In the genomic region with DNA sequence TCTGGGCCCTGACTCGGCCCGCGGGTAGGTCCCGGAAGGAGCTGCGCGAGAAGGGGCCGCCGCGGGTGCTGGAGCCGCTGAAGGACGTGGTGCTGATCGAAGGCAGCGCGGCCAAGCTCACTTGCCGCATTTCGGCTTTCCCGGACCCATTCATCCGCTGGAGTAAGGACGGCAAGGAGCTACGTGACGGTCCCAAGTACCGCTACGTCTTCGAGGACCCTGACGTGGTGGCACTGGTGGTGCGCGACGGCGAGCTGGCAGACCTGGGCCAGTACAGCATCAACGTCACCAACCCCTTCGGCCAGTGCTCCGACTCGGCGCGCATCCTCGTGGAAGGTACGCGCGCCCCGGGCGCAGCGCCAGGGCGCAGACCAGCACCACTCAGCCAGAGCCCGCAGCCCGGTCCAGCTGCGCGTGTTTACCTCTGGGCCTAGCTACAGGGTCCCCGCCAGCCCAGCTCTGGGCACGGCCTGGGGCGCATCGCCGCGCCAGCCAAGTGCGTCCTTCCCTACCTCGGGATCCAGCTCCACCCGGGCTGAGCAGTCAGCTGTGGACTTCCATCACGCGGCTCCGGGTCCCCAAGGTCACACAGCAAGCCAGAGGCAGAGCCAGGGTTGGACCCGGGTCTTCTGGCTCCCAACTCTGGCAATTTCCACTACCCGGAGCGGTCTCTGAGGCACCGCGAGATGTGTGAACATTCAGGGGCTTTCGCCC, we compare ENCODE assay signal across 9 cellular contexts. TPM values are rescaled to one million over a fixed set of nuclear protein-coding genes. Genes with fewer than 3 reads are reported as not detected.
DNase-seq lines count a peak whose midpoint lies in the region; ATAC-seq, FAIRE-seq and TF ChIP-seq lines count a peak whose summit lies in the region.
"Had no signal": no experiment of that assay in that cellular context is flagged by ENCODE, and none has a peak within 500 bp of the region (broad histone marks: within the 10 kb centered on the region; RNA-seq: fewer than 3 reads in every experiment).

No MANE protein-coding gene starts in this region.

- dilution Hi-C loops in endothelial cell of umbilical vein (cut with MboI; ENCODE audit: extremely low pct_ligation_motif_present, low sequenced_read_pairs) = no loop called here

- H3K27ac Mint-ChIP-seq in CD4-positive, CD25-positive, alpha-beta regulatory T cell = no peak overlapping the region

- TF ChIP-seq CTCF in Panc1 (IDR thresholded peaks at IDR 0.05) (no peak), endothelial cell of umbilical vein (IDR thresholded peaks at IDR 0.05; ENCODE audit: extremely low read depth in 1 of 2, insufficient read depth in 1 of 2, low read depth in 1 of 2, low read length in 2 of 2) (no peak), neural cell (IDR thresholded peaks at IDR 0.05; ENCODE audit: poor library complexity, severe bottlenecking) (no peak)

- TF ChIP-seq RAD21 in neural cell (conservative IDR thresholded peaks at IDR 0.05) = no peak

- H3K9me2 ChIP-seq in neural cell (ENCODE audit: insufficient read depth, low read length) = no peaks in the 10 kb centered on the region

- no peak overlapping the region for H3K9ac ChIP-seq in endothelial cell of umbilical vein (replicated peaks; ENCODE audit: extremely low read depth, insufficient read depth, low read length)
- no peak overlapping the region for H3K9ac ChIP-seq in neural cell (ENCODE audit: low read length)

- ATAC-seq in CD4-positive, CD25-positive, alpha-beta regulatory T cell (ENCODE audit: low read depth in 2 of 2) = no peak
- no peak for ATAC-seq in Panc1

- H3K9me3 Mint-ChIP-seq in CD4-positive, CD25-positive, alpha-beta regulatory T cell = peaks cover 0 to 1% (median 0%) of the 10 kb centered on the region in 7 donors

- POLR2A ChIA-PET in Panc1 (lab: Charles Lee) (no interaction called here), endothelial cell of umbilical vein (lab: Charles Lee) (interaction anchor here (0.8 kb wide), 1 partner anchor 109 kb away, joined by 3 read pairs; a partner anchor contains a TSS)

- peaks cover 36% of the 10 kb centered on the region for H3K4me1 ChIP-seq in CD4-positive, CD25-positive, alpha-beta regulatory T cell (ENCODE audit: control insufficient read depth, insufficient read depth, low read length, poor library complexity, severe bottlenecking)
- H3K4me1 ChIP-seq in Panc1 (ENCODE audit: control insufficient read depth, insufficient read depth, low read length) = peaks cover 15% of the 10 kb centered on the region
- H3K4me1 ChIP-seq in endothelial cell of umbilical vein (ENCODE audit: control insufficient read depth, extremely low read depth, insufficient read depth, low read length) = peaks cover 12% of the 10 kb centered on the region

- H3K79me2 ChIP-seq in endothelial cell of umbilical vein (ENCODE audit: control insufficient read depth, insufficient read depth, low read length) (no peaks in the 10 kb centered on the region), neural cell (replicated peaks; ENCODE audit: insufficient read depth, low read length) (no peaks in the 10 kb centered on the region)

- no peak overlapping the region for H3K4me2 ChIP-seq in endothelial cell of umbilical vein (ENCODE audit: insufficient read depth, low read length)
- no peak overlapping the region for H3K4me2 ChIP-seq in neural cell (ENCODE audit: low read length)

- no peaks in the 10 kb centered on the region for H3K9me1 ChIP-seq in endothelial cell of umbilical vein (replicated peaks; ENCODE audit: control insufficient read depth, extremely low read depth, insufficient read depth, low read length)

- no peaks in the 10 kb centered on the region for H4K20me1 ChIP-seq in endothelial cell of umbilical vein (replicated peaks; ENCODE audit: control insufficient read depth, extremely low read depth, insufficient read depth, low read length)
- no peaks in the 10 kb centered on the region for H4K20me1 ChIP-seq in neural cell (ENCODE audit: insufficient read depth)

- H2AFZ ChIP-seq in endothelial cell of umbilical vein (ENCODE audit: low read depth, low read length) = no peak overlapping the region
- H2AFZ ChIP-seq in neural cell (ENCODE audit: low read depth, low read length) = no peak overlapping the region

- H3K36me3 ChIP-seq in CD4-positive, CD25-positive, alpha-beta regulatory T cell (ENCODE audit: control insufficient read depth, insufficient read depth, low read length) = no peaks in the 10 kb centered on the region
- H3K36me3 ChIP-seq in Panc1 (ENCODE audit: control insufficient read depth, insufficient read depth, low read length) (peaks cover 3% of the 10 kb centered on the region; the same call in 1 of the 2 replicates), endothelial cell of umbilical vein (ENCODE audit: control insufficient read depth in 2 of 2, extremely low read depth in 1 of 2, insufficient read depth in 2 of 2, low read length in 2 of 2) (no peaks in the 10 kb centered on the region), neural cell (ENCODE audit: insufficient read depth, low read length) (no peaks in the 10 kb centered on the region)

- no peaks in the 10 kb centered on the region for H3F3A ChIP-seq in neural cell (ENCODE audit: insufficient read depth, low read length, poor library complexity, severe bottlenecking)

- peaks cover 8% of the 10 kb centered on the region for H3K36me3 Mint-ChIP-seq in CD4-positive, CD25-positive, alpha-beta regulatory T cell

- peak in 2 of 3 donors; percentile 17 to 24 for DNase-seq in CD4-positive, CD25-positive, alpha-beta regulatory T cell
- DNase-seq in Panc1 (ENCODE audit: low read depth, low spot score) = no peak
- DNase-seq in endothelial cell of umbilical vein (ENCODE audit: low read depth, low spot score) = no peak
- DNase-seq in HT-29 (ENCODE audit: low spot score) = no peak
- no peak for DNase-seq in cerebellar nuclear complex (lab: John Stamatoyannopoulos, UW)
- DNase-seq in RKO (ENCODE audit: low spot score) = no peak
- no peak for DNase-seq in COLO829 (ENCODE audit: low spot score)

- no peak overlapping the region for H3K4me3 ChIP-seq in CD4-positive, CD25-positive, alpha-beta regulatory T cell (ENCODE audit: low read depth, low read length)
- peak overlapping the region; percentile 71 to 95 for H3K4me3 ChIP-seq in Panc1 (ENCODE audit: low read depth in 2 of 2, low read length in 2 of 2)
- H3K4me3 ChIP-seq in endothelial cell of umbilical vein (replicated peaks in 1 of 3; ENCODE audit: insufficient read depth in 1 of 3, low read depth in 1 of 3, low read length in 3 of 3) = no peak overlapping the region
- H3K4me3 ChIP-seq in neural cell (ENCODE audit: low read length) = no peak overlapping the region

- no peak for FAIRE-seq in endothelial cell of umbilical vein (lab: Jason Lieb, UNC)
- FAIRE-seq: urothelium cell line had no signal

- BruUV-seq in Panc1 (replicated peaks; lab: Mats Ljungman, UMichigan) = no TSS peak
- BruUV-seq in endothelial cell of umbilical vein (replicated peaks; lab: Mats Ljungman, UMichigan) = no TSS peak

- H3K27ac ChIP-seq in CD4-positive, CD25-positive, alpha-beta regulatory T cell (ENCODE audit: insufficient read depth, low read length, poor library complexity, severe bottlenecking) = no peak overlapping the region
- H3K27ac ChIP-seq in Panc1 (ENCODE audit: low read length) (peak overlapping the region; percentile 96; the same call in 1 of the 2 replicates), endothelial cell of umbilical vein (ENCODE audit: insufficient read depth, low read depth, low read length) (no peak overlapping the region), neural cell (ENCODE audit: low read length) (no peak overlapping the region)

- peaks cover 53% of the 10 kb centered on the region for H3K27me3 Mint-ChIP-seq in CD4-positive, CD25-positive, alpha-beta regulatory T cell

- CTCF ChIA-PET in Panc1 (lab: Charles Lee) = interaction anchor here (2.3 to 3.6 kb wide), 2 partner anchors 12 to 33 kb away, joined by 24 to 36 read pairs; no protein-coding TSS in a partner anchor
- CTCF ChIA-PET in endothelial cell of umbilical vein (lab: Charles Lee) = interaction anchor here (1.0 to 19.9 kb wide), 10 partner anchors 11 to 193 kb away, joined by 3 to 731 read pairs (median 10); a partner anchor contains a TSS

- in situ Hi-C loops in Panc1 (cut with HindIII; ENCODE audit: low pct_unique_long_range_greater_than_20kb, low sequenced_read_pairs) = no loop called here

- no peaks in the 10 kb centered on the region for H3K9me3 ChIP-seq in CD4-positive, CD25-positive, alpha-beta regulatory T cell (ENCODE audit: control insufficient read depth in 2 of 2, low read length in 2 of 2)
- no peaks in the 10 kb centered on the region for H3K9me3 ChIP-seq in Panc1 (ENCODE audit: control insufficient read depth, insufficient read depth, low read depth, low read length)
- H3K9me3 ChIP-seq in endothelial cell of umbilical vein (replicated peaks; ENCODE audit: control insufficient read depth, insufficient read depth, low read length) = no peaks in the 10 kb centered on the region
- no peaks in the 10 kb centered on the region for H3K9me3 ChIP-seq in neural cell (ENCODE audit: low read length)

- H3K4me1 Mint-ChIP-seq in CD4-positive, CD25-positive, alpha-beta regulatory T cell = peaks cover 0 to 45% (median 21%) of the 10 kb centered on the region in 4 donors

- peaks cover 17% of the 10 kb centered on the region for H3K27me3 ChIP-seq in CD4-positive, CD25-positive, alpha-beta regulatory T cell (ENCODE audit: control insufficient read depth, insufficient read depth, low read length)
- H3K27me3 ChIP-seq in Panc1 (ENCODE audit: control insufficient read depth, insufficient read depth, low read length) (no peaks in the 10 kb centered on the region), endothelial cell of umbilical vein (ENCODE audit: control insufficient read depth in 2 of 2, insufficient read depth in 2 of 2, low read length in 2 of 2) (peaks cover 32 to 36% of the 10 kb centered on the region in 2 experiments), neural cell (ENCODE audit: insufficient read depth, low read depth, low read length) (peaks cover 60% of the 10 kb centered on the region)

- no peak for TF ChIP-seq POLR2A in endothelial cell of umbilical vein (IDR thresholded peaks at IDR 0.05; ENCODE audit: low read depth, low read length)

- intact Hi-C loops in Panc1 (cut with micrococcal nuclease; ENCODE audit: unreplicated experiment) = no loop called here
- intact Hi-C loops in endothelial cell of umbilical vein (cut with micrococcal nuclease) = no loop called here

- no peak for TF ChIP-seq EP300 in neural cell (conservative IDR thresholded peaks at IDR 0.05; ENCODE audit: poor library complexity, severe bottlenecking)

- H3K4me3 Mint-ChIP-seq in CD4-positive, CD25-positive, alpha-beta regulatory T cell = peak overlapping the region; percentile 80 to 94 (median 86)

RNA-seq across cellular contexts. Expression of a gene that starts 1.8 kb away (rescaled TPM):
- 25.9 TPM for total RNA-seq in CD4-positive, CD25-positive, alpha-beta regulatory T cell
- 10 to 100 TPM; 17.2 to 35.1 (median 25.1) TPM for polyA plus RNA-seq in CD4-positive, CD25-positive, alpha-beta regulatory T cell
- total RNA-seq in Panc1 (2021; ENCODE audit: unreplicated experiment) = 66.2 TPM
- polyA plus RNA-seq in Panc1 (2012; ENCODE audit: insufficient read length) = 91.4 TPM
- total RNA-seq in endothelial cell of umbilical vein = 34.1 and 39.1 TPM in 2 replicates
- polyA plus RNA-seq in endothelial cell of umbilical vein = 104 and 126 TPM in 2 replicates
- 56.3 and 59.4 TPM in 2 replicates for polyA plus RNA-seq in endothelial cell of umbilical vein (2011; cell fraction: cytosol; rRNA removed)
- 114 and 130 TPM in 2 replicates for polyA plus RNA-seq in endothelial cell of umbilical vein (2011; cell fraction: nucleus; rRNA removed)
- 45.4 and 47.2 TPM in 2 replicates for polyA plus RNA-seq in endothelial cell of umbilical vein (2012)
- 68.7 and 80.4 TPM in 2 replicates for polyA minus RNA-seq in endothelial cell of umbilical vein
- polyA minus RNA-seq in endothelial cell of umbilical vein (2011; cell fraction: cytosol; rRNA and poly(A)+ RNA removed) = 21.7 TPM
- polyA minus RNA-seq in endothelial cell of umbilical vein (2011; cell fraction: nucleus; rRNA and poly(A)+ RNA removed) = 17.2 and 32.6 TPM in 2 replicates
- polyA plus RNA-seq in neural cell = 16.9 and 20.4 TPM in 2 replicates
- 9.4 and 14.9 TPM in 2 replicates for polyA minus RNA-seq in neural cell
- 68.2 and 84.5 TPM in 2 replicates for total RNA-seq in HT-29 (2014; rRNA removed; shearing (Covaris generic))

RNA-seq across cellular contexts. Expression of a gene that starts 17.3 kb away (rescaled TPM):
- 0.12 TPM for total RNA-seq in CD4-positive, CD25-positive, alpha-beta regulatory T cell
- polyA plus RNA-seq in CD4-positive, CD25-positive, alpha-beta regulatory T cell = not detected
- total RNA-seq in Panc1 (2021; ENCODE audit: unreplicated experiment) (0.21 TPM), endothelial cell of umbilical vein (not detected in 2 replicates)
- not detected for polyA plus RNA-seq in Panc1 (2012; ENCODE audit: insufficient read length)
- polyA plus RNA-seq in endothelial cell of umbilical vein (not detected in 2 replicates), neural cell (2.7 and 8.9 TPM in 2 replicates)
- polyA plus RNA-seq in endothelial cell of umbilical vein (2011; cell fraction: cytosol; rRNA removed) = not detected in 2 replicates
- polyA plus RNA-seq in endothelial cell of umbilical vein (2011; cell fraction: nucleus; rRNA removed) = 0.05 TPM in 1 of 2 replicates, not detected in the other
- not detected in 2 replicates for polyA plus RNA-seq in endothelial cell of umbilical vein (2012)
- polyA minus RNA-seq in endothelial cell of umbilical vein (0.08 and 0.83 TPM in 2 replicates), neural cell (1.9 and 2.9 TPM in 2 replicates)
- polyA minus RNA-seq in endothelial cell of umbilical vein (2011; cell fraction: cytosol; rRNA and poly(A)+ RNA removed) = not detected
- polyA minus RNA-seq in endothelial cell of umbilical vein (2011; cell fraction: nucleus; rRNA and poly(A)+ RNA removed) = 0.14 TPM in 1 of 2 replicates, not detected in the other
- total RNA-seq in HT-29 (2014; rRNA removed; shearing (Covaris generic)) = 0.08 TPM in 1 of 2 replicates, not detected in the other

RNA-seq across cellular contexts. Expression of a gene that starts 46.7 kb away (rescaled TPM):
- 4.5 TPM for total RNA-seq in CD4-positive, CD25-positive, alpha-beta regulatory T cell
- polyA plus RNA-seq in CD4-positive, CD25-positive, alpha-beta regulatory T cell = 1 to 10 TPM; 3.0 to 6.6 (median 4.4) TPM
- total RNA-seq in Panc1 (2021; ENCODE audit: unreplicated experiment) (17.5 TPM), endothelial cell of umbilical vein (0.24 and 0.30 TPM in 2 replicates)
- polyA plus RNA-seq in Panc1 (2012; ENCODE audit: insufficient read length) = 30.7 TPM
- polyA plus RNA-seq in endothelial cell of umbilical vein (0.32 and 0.72 TPM in 2 replicates), neural cell (24.3 and 28.6 TPM in 2 replicates)
- polyA plus RNA-seq in endothelial cell of umbilical vein (2011; cell fraction: cytosol; rRNA removed) = 0.21 and 0.25 TPM in 2 replicates
- polyA plus RNA-seq in endothelial cell of umbilical vein (2011; cell fraction: nucleus; rRNA removed) = 0.10 and 0.16 TPM in 2 replicates
- 0.46 and 2.0 TPM in 2 replicates for polyA plus RNA-seq in endothelial cell of umbilical vein (2012)
- polyA minus RNA-seq in endothelial cell of umbilical vein (0.24 and 0.36 TPM in 2 replicates), neural cell (35.1 and 42.4 TPM in 2 replicates)
- 27.1 TPM for polyA minus RNA-seq in endothelial cell of umbilical vein (2011; cell fraction: cytosol; rRNA and poly(A)+ RNA removed)
- polyA minus RNA-seq in endothelial cell of umbilical vein (2011; cell fraction: nucleus; rRNA and poly(A)+ RNA removed) = 0.24 TPM in 1 of 2 replicates, not detected in the other
- total RNA-seq in HT-29 (2014; rRNA removed; shearing (Covaris generic)) = 70.1 and 75.4 TPM in 2 replicates

RNA-seq across cellular contexts. Expression of a gene that starts 46.9 kb away (rescaled TPM):
- 0.62 TPM for total RNA-seq in CD4-positive, CD25-positive, alpha-beta regulatory T cell
- not detected for polyA plus RNA-seq in CD4-positive, CD25-positive, alpha-beta regulatory T cell
- total RNA-seq in Panc1 (2021; ENCODE audit: unreplicated experiment) (2.3 TPM), endothelial cell of umbilical vein (not detected in 2 replicates)
- polyA plus RNA-seq in Panc1 (2012; ENCODE audit: insufficient read length) = 3.5 TPM
- polyA plus RNA-seq in endothelial cell of umbilical vein (not detected in 2 replicates), neural cell (39.3 and 44.0 TPM in 2 replicates)
- not detected in 2 replicates for polyA plus RNA-seq in endothelial cell of umbilical vein (2011; cell fraction: cytosol; rRNA removed)
- polyA plus RNA-seq in endothelial cell of umbilical vein (2011; cell fraction: nucleus; rRNA removed) = not detected in 2 replicates
- polyA plus RNA-seq in endothelial cell of umbilical vein (2012) = not detected in 2 replicates
- polyA minus RNA-seq in endothelial cell of umbilical vein (not detected in 2 replicates), neural cell (39.7 and 50.9 TPM in 2 replicates)
- polyA minus RNA-seq in endothelial cell of umbilical vein (2011; cell fraction: cytosol; rRNA and poly(A)+ RNA removed) = 1.2 TPM
- polyA minus RNA-seq in endothelial cell of umbilical vein (2011; cell fraction: nucleus; rRNA and poly(A)+ RNA removed) = not detected in 2 replicates
- total RNA-seq in HT-29 (2014; rRNA removed; shearing (Covaris generic)) = 5.2 and 5.6 TPM in 2 replicates

Comparison
In these comparisons a context has a peak if more than half of its experiments do, and no peak if none do; other contexts are left out.
1. DNase-seq: peak in CD4-positive, CD25-positive, alpha-beta regulatory T cell (2 of 3); none in Panc1 (single experiment), endothelial cell of umbilical vein (single experiment), HT-29 (single experiment), cerebellar nuclear complex (0 of 2), RKO (single experiment) and COLO829 (single experiment).
2. H3K4me3 ChIP-seq: peak in Panc1 (2 of 2); none in CD4-positive, CD25-positive, alpha-beta regulatory T cell (single experiment), endothelial cell of umbilical vein (0 of 3) and neural cell (single experiment).